Comparison of ENCODE assay signal across 1 cellular context in the genomic region with DNA sequence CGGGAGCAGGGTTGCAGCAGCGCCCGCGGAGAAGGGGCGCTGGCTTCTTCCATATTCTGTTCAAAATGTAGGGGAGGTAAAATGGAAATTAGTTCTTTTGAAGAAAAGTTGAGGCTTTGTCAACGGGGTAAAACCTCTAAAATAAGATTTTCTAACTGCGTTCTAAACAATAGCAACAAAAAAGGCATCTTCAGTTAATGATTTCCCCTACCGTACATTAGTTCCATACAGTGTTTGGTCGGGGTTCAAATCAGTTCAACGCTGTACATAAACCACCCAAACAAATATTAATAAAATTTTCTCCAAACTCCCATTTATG.
A peak's percentile ranks its signal among the peaks of the same experiment; 100 is the strongest.
TF ChIP-seq lines count a peak whose summit lies in the region.

No MANE protein-coding gene starts in this region.

TF ChIP-seq in GM12878, 131 proteins besides CTCF, POLR2A, EP300 and RAD21:
- TF ChIP-seq, protein P1, sequence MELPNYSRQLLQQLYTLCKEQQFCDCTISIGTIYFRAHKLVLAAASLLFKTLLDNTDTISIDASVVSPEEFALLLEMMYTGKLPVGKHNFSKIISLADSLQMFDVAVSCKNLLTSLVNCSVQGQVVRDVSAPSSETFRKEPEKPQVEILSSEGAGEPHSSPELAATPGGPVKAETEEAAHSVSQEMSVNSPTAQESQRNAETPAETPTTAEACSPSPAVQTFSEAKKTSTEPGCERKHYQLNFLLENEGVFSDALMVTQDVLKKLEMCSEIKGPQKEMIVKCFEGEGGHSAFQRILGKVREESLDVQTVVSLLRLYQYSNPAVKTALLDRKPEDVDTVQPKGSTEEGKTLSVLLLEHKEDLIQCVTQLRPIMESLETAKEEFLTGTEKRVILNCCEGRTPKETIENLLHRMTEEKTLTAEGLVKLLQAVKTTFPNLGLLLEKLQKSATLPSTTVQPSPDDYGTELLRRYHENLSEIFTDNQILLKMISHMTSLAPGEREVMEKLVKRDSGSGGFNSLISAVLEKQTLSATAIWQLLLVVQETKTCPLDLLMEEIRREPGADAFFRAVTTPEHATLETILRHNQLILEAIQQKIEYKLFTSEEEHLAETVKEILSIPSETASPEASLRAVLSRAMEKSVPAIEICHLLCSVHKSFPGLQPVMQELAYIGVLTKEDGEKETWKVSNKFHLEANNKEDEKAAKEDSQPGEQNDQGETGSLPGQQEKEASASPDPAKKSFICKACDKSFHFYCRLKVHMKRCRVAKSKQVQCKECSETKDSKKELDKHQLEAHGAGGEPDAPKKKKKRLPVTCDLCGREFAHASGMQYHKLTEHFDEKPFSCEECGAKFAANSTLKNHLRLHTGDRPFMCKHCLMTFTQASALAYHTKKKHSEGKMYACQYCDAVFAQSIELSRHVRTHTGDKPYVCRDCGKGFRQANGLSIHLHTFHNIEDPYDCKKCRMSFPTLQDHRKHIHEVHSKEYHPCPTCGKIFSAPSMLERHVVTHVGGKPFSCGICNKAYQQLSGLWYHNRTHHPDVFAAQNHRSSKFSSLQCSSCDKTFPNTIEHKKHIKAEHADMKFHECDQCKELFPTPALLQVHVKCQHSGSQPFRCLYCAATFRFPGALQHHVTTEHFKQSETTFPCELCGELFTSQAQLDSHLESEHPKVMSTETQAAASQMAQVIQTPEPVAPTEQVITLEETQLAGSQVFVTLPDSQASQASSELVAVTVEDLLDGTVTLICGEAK (IDR thresholded peaks at IDR 0.05; ENCODE audit: borderline replicate concordance): peak; percentile 21; the same call in 1 of the 2 replicates
- TF ChIP-seq DPF2 (IDR thresholded peaks at IDR 0.05) (0 out of 2 replicates have a peak, but pooled peaks have one; percentile 2), LARP7 (IDR thresholded peaks at IDR 0.05) (no peak)
